ENCODE assay signal across 8 cellular contexts in the genomic region with DNA sequence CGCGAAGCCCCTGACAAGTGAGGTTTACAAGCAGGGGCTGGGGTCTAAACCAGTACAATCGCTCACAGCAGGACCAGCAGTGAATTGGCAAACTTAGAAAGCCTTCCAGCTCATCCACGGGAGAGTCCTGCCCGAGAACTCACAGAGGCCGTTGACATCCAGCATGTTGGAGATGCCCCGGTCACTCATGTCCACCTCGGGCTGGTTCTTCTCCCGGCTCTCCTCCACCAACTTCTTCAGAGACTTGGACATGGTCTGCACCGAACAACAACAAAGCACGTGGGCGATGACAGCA. TPM values are rescaled to one million over a fixed set of nuclear protein-coding genes. Genes with fewer than 3 reads are reported as not detected.
DNase-seq lines count a peak whose midpoint lies in the region; ATAC-seq and TF ChIP-seq lines count a peak whose summit lies in the region.

No MANE protein-coding gene starts in this region.

- ATAC-seq in Panc1, result no peak; the same call in 1 of the 2 replicates

- POLR2A ChIA-PET in CD8-positive, alpha-beta memory T cell (lab: Charles Lee), result interaction anchor here (1.0 to 2.5 kb wide), 2 partner anchors 8 to 413 kb away, joined by 4 to 32 read pairs; no protein-coding TSS in a partner anchor
- POLR2A ChIA-PET in Panc1 (lab: Charles Lee), result interaction anchor here (0.6 kb wide), 1 partner anchor 180 kb away, joined by 3 read pairs; no protein-coding TSS in a partner anchor

- H3K36me3 ChIP-seq in CD8-positive, alpha-beta memory T cell (ENCODE audit: insufficient read depth, low read length), result no peaks in the 10 kb centered on the region
- no peaks in the 10 kb centered on the region for H3K36me3 ChIP-seq in Panc1 (ENCODE audit: control insufficient read depth, insufficient read depth, low read length)
- no peaks in the 10 kb centered on the region for H3K36me3 ChIP-seq in osteoblast (ENCODE audit: insufficient read depth, low read length)

- peaks cover 3 to 30% (median 4%) of the 10 kb centered on the region in 3 donors for H3K36me3 Mint-ChIP-seq in CD8-positive, alpha-beta memory T cell

- H3K27ac ChIP-seq in CD8-positive, alpha-beta memory T cell (ENCODE audit: low read depth, low read length), result peak overlapping the region; percentile 91
- peak overlapping the region; percentile 85 for H3K27ac ChIP-seq in Panc1 (ENCODE audit: low read length)
- peak overlapping the region; percentile 32 for H3K27ac ChIP-seq in osteoblast (ENCODE audit: low read depth, low read length)

- peak overlapping the region; percentile 93 for H3K4me2 ChIP-seq in osteoblast (ENCODE audit: insufficient read depth, low read length)

- H3K4me3 ChIP-seq in CD8-positive, alpha-beta memory T cell (ENCODE audit: low read length), result peak overlapping the region; percentile 86
- peak overlapping the region; percentile 86 to 92 for H3K4me3 ChIP-seq in Panc1 (ENCODE audit: low read depth in 2 of 2, low read length in 2 of 2)
- peak overlapping the region; percentile 89 for H3K4me3 ChIP-seq in epithelial cell of proximal tubule (ENCODE audit: low read depth, low read length)
- H3K4me3 ChIP-seq in osteoblast (ENCODE audit: insufficient read depth, low read length), result peak overlapping the region; percentile 97

- intact Hi-C loops in Panc1 (cut with micrococcal nuclease; ENCODE audit: unreplicated experiment), result no loop called here

- peak overlapping the region; percentile 90 for H2AFZ ChIP-seq in osteoblast (ENCODE audit: low read length)

- H3K4me1 ChIP-seq in CD8-positive, alpha-beta memory T cell (ENCODE audit: insufficient read depth, low read length), result peaks cover 29% of the 10 kb centered on the region
- H3K4me1 ChIP-seq in Panc1 (ENCODE audit: control insufficient read depth, insufficient read depth, low read length) (peaks cover 10% of the 10 kb centered on the region; the same call in 1 of the 2 replicates), osteoblast (ENCODE audit: insufficient read depth, low read length) (peaks cover 16% of the 10 kb centered on the region)

- in situ Hi-C loops in Panc1 (cut with HindIII; ENCODE audit: low pct_unique_long_range_greater_than_20kb, low sequenced_read_pairs), result no loop called here
- in situ Hi-C loops in KBM-7 (cut with MboI; ENCODE audit: low pct_unique_long_range_greater_than_20kb, low sequenced_read_pairs), result no loop called here

- peak overlapping the region; percentile 82 to 97 (median 94) for H3K4me3 Mint-ChIP-seq in CD8-positive, alpha-beta memory T cell

- peaks cover 51% of the 10 kb centered on the region for H3K79me2 ChIP-seq in osteoblast (ENCODE audit: insufficient read depth, low read length)

- H3K9me3 ChIP-seq in CD8-positive, alpha-beta memory T cell (ENCODE audit: low read length), result no peaks in the 10 kb centered on the region
- H3K9me3 ChIP-seq in Panc1 (ENCODE audit: control insufficient read depth, insufficient read depth, low read depth, low read length), result no peaks in the 10 kb centered on the region
- H3K9me3 ChIP-seq in osteoblast (ENCODE audit: low read depth, low read length), result no peaks in the 10 kb centered on the region

- CTCF ChIA-PET in CD8-positive, alpha-beta memory T cell (lab: Charles Lee), result interaction anchor here (0.9 to 2.1 kb wide), 8 partner anchors 10 to 955 kb away, joined by 3 to 19 read pairs (median 4); no protein-coding TSS in a partner anchor
- CTCF ChIA-PET in Panc1 (lab: Charles Lee), result no interaction called here

- no peaks in the 10 kb centered on the region for H3K27me3 ChIP-seq in CD8-positive, alpha-beta memory T cell (ENCODE audit: insufficient read depth, low read length, poor library complexity, severe bottlenecking)
- no peaks in the 10 kb centered on the region for H3K27me3 ChIP-seq in Panc1 (ENCODE audit: control insufficient read depth, insufficient read depth, low read length)
- no peaks in the 10 kb centered on the region for H3K27me3 ChIP-seq in osteoblast (ENCODE audit: insufficient read depth, low read length)

- TF ChIP-seq CTCF in Panc1 (IDR thresholded peaks at IDR 0.05) (no peak), epithelial cell of proximal tubule (conservative IDR thresholded peaks at IDR 0.05; ENCODE audit: low read depth, low read length) (no peak), osteoblast (IDR thresholded peaks at IDR 0.05; ENCODE audit: extremely low read depth, low read depth, low read length) (no peak)

- no TSS peak for BruUV-seq in Panc1 (replicated peaks; lab: Mats Ljungman, UMichigan)

- H3K27ac Mint-ChIP-seq in CD8-positive, alpha-beta memory T cell, result peak overlapping the region; percentile 82 to 97 (median 96)

- peaks cover 38 to 59% (median 52%) of the 10 kb centered on the region in 3 donors for H3K4me1 Mint-ChIP-seq in CD8-positive, alpha-beta memory T cell

- H3K9me3 Mint-ChIP-seq in CD8-positive, alpha-beta memory T cell, result peaks cover 3 to 6% (median 4%) of the 10 kb centered on the region in 5 donors

- peaks cover 0 to 7% of the 10 kb centered on the region in 2 donors for H3K27me3 Mint-ChIP-seq in CD8-positive, alpha-beta memory T cell

- H4K20me1 ChIP-seq in osteoblast (ENCODE audit: insufficient read depth, low read length), result peaks cover 11% of the 10 kb centered on the region

- DNase-seq in CD8-positive, alpha-beta memory T cell, result no peak
- DNase-seq in Panc1 (ENCODE audit: low read depth, low spot score) (no peak), epithelial cell of proximal tubule (ENCODE audit: low read depth) (no peak), osteoblast (ENCODE audit: insufficient read length, low spot score, missing footprints) (no peak), COLO668 (lab: John Stamatoyannopoulos, UW; ENCODE audit: unreplicated experiment) (no peak), NCI-H1694 (lab: John Stamatoyannopoulos, UW) (no peak), NCI-H446 (lab: John Stamatoyannopoulos, UW) (no peak), KBM-7 (no peak)

RNA-seq across cellular contexts. Expression of gene RSU1, which starts 0.4 kb away (rescaled TPM):
- 10 to 100 TPM; 66.4 to 68.5 TPM for total RNA-seq in CD8-positive, alpha-beta memory T cell
- 132 TPM for polyA plus RNA-seq in CD8-positive, alpha-beta memory T cell
- total RNA-seq in Panc1 (2021; ENCODE audit: unreplicated experiment) (55.6 TPM), epithelial cell of proximal tubule (46.9 and 60.7 TPM in 2 replicates), osteoblast (94.1 and 100 TPM in 2 replicates)
- polyA plus RNA-seq in Panc1 (2012; ENCODE audit: insufficient read length), result 69.7 TPM

Comparison
In these comparisons a context has a peak if more than half of its experiments do, and no peak if none do; other contexts are left out.
1. H3K27ac ChIP-seq: peak in every context shown above with its lines; median percentile 91 in CD8-positive, alpha-beta memory T cell; 85 in Panc1; 32 in osteoblast.